Comparison of ENCODE assay signal across 13 cellular contexts in genomic region chr1:192573499-192573898, GRCh38. TPM values are rescaled to one million over a fixed set of nuclear protein-coding genes. Genes with fewer than 3 reads are reported as not detected.
DNase-seq lines count a peak whose midpoint lies in the region; ATAC-seq and TF ChIP-seq lines count a peak whose summit lies in the region.
"Had no signal": no experiment of that assay in that cellular context is flagged by ENCODE, and none has a peak within 500 bp of the region (broad histone marks: within the 10 kb centered on the region; RNA-seq: fewer than 3 reads in every experiment).

No MANE protein-coding gene starts in this region.

- WGBS in esophagus muscularis mucosa = 78% methylated on average over 1 of the region's 1 CpG

- peak overlapping the region; percentile 31 to 61 (median 44) for H3K27ac ChIP-seq in esophagus muscularis mucosa (replicated peaks in 1 of 4)

- H3K36me3 ChIP-seq in esophagus muscularis mucosa (no peaks in the 10 kb centered on the region), neuron (ENCODE audit: insufficient read depth, low read length) (no peaks in the 10 kb centered on the region)

- H3K4me3 Mint-ChIP-seq in activated CD4-positive, alpha-beta T cell treated with anti-CD3 and anti-CD28 coated beads for 36 hours = no peak overlapping the region

- H3K27me3 Mint-ChIP-seq in activated CD4-positive, alpha-beta T cell treated with anti-CD3 and anti-CD28 coated beads for 36 hours = no peaks in the 10 kb centered on the region

- CTCF ChIA-PET in activated CD4-positive, alpha-beta T cell treated with anti-CD3 and anti-CD28 coated beads for 36 hours (lab: Charles Lee) = interaction anchor here (1.1 kb wide), 1 partner anchor 15 kb away, joined by 5 read pairs; no protein-coding TSS in a partner anchor

- H3K9me3 Mint-ChIP-seq in activated CD4-positive, alpha-beta T cell treated with anti-CD3 and anti-CD28 coated beads for 36 hours (ENCODE audit: low read depth) = peaks cover 4% of the 10 kb centered on the region

- POLR2A ChIA-PET in activated CD4-positive, alpha-beta T cell treated with anti-CD3 and anti-CD28 coated beads for 36 hours (lab: Charles Lee) = no interaction called here

- peaks cover 16% of the 10 kb centered on the region for H3K36me3 Mint-ChIP-seq in activated CD4-positive, alpha-beta T cell treated with anti-CD3 and anti-CD28 coated beads for 36 hours (ENCODE audit: low read depth)

- intact Hi-C loops in esophagus muscularis mucosa (cut with DNase I) = no loop called here
- intact Hi-C loops in activated CD4-positive, alpha-beta T cell treated with anti-CD3 and anti-CD28 coated beads for 36 hours (cut with DNase I, micrococcal nuclease) = loop anchor here in 1 of 2 experiments (2.0 to 10.0 kb wide), 3 partner anchors 15 to 551 kb away; partner anchors contain the start of genes CDC73 and RGS2

- peak; percentile 62 for DNase-seq in ELR (ENCODE audit: low read depth)
- DNase-seq in NCI-H226 = peak; percentile 14
- no peak for DNase-seq in esophagus muscularis mucosa (ENCODE audit: extremely low spot score)
- DNase-seq in activated CD4-positive, alpha-beta T cell treated with anti-CD3 and anti-CD28 coated beads for 36 hours = no peak
- DNase-seq in stimulated activated CD4-positive, alpha-beta T cell treated with anti-CD3 and anti-CD28 coated beads, Interleukin-2, amount 100 ng/mL, for 48 hours = no peak
- DNase-seq in activated T-cell treated with anti-CD3 and anti-CD28 coated beads, Interleukin-2, amount 50 U/mL, for 48 hours = no peak
- DNase-seq: GOT3, head of caudate nucleus, KG1, mesendoderm, NCI-H446 treated with DMSO at 0.1 percent for 48 hours, small intestine had no signal

- H3K27me3 ChIP-seq in esophagus muscularis mucosa (no peaks in the 10 kb centered on the region), neuron (ENCODE audit: insufficient read depth, low read length) (no peaks in the 10 kb centered on the region)

- TF ChIP-seq CTCF in esophagus muscularis mucosa (IDR thresholded peaks at IDR 0.05) = no peak

- H3K4me1 ChIP-seq in esophagus muscularis mucosa = peaks cover 0 to 31% (median 17%) of the 10 kb centered on the region in 4 donors
- H3K4me1 ChIP-seq in neuron (ENCODE audit: insufficient read depth, low read length) = peaks cover 3% of the 10 kb centered on the region

- H3K27ac Mint-ChIP-seq in activated CD4-positive, alpha-beta T cell treated with anti-CD3 and anti-CD28 coated beads for 36 hours = no peak overlapping the region

- TF ChIP-seq EP300 in esophagus muscularis mucosa (IDR thresholded peaks at IDR 0.05) = no peak

- H3K9me3 ChIP-seq in esophagus muscularis mucosa (peaks cover 0 to 16% (median 15%) of the 10 kb centered on the region in 4 donors), neuron (ENCODE audit: low read length) (no peaks in the 10 kb centered on the region)

- ATAC-seq in activated CD4-positive, alpha-beta T cell treated with anti-CD3 and anti-CD28 coated beads for 36 hours = no peak

- H2AFZ ChIP-seq in neuron (ENCODE audit: low read depth, low read length) = peak overlapping the region; percentile 26

- H3K4me3 ChIP-seq in esophagus muscularis mucosa = no peak overlapping the region
- no peak overlapping the region for H3K4me3 ChIP-seq in neuron (ENCODE audit: low read length)

- TF ChIP-seq POLR2A in esophagus muscularis mucosa (IDR thresholded peaks at IDR 0.05; ENCODE audit: low read depth) = no peak

- H3K4me1 Mint-ChIP-seq in activated CD4-positive, alpha-beta T cell treated with anti-CD3 and anti-CD28 coated beads for 36 hours = peaks cover 66% of the 10 kb centered on the region

RNA-seq across cellular contexts. Expression of gene RGS1, which starts 2.1 kb away (rescaled TPM):
- total RNA-seq in esophagus muscularis mucosa = 10 to 100 TPM in 3 of 4 donors, 1 to 10 TPM in 1; 6.1 to 27.7 (median 12.5) TPM
- total RNA-seq in activated CD4-positive, alpha-beta T cell treated with anti-CD3 and anti-CD28 coated beads for 36 hours = 10 to 100 TPM; 12.0 to 13.6 TPM

Comparison
In these comparisons a context has a peak if more than half of its experiments do, and no peak if none do; other contexts are left out.
1. DNase-seq: peak in ELR (single experiment) and NCI-H226 (single experiment); none in esophagus muscularis mucosa (single experiment), activated CD4-positive, alpha-beta T cell treated with anti-CD3 and anti-CD28 coated beads for 36 hours (single experiment), stimulated activated CD4-positive, alpha-beta T cell treated with anti-CD3 and anti-CD28 coated beads, Interleukin-2, amount 100 ng/mL, for 48 hours (0 of 2) and activated T-cell treated with anti-CD3 and anti-CD28 coated beads, Interleukin-2, amount 50 U/mL, for 48 hours (0 of 2).